16 cellular contexts compared by ENCODE assay signal in genomic region chr6:136773473-136773796, GRCh38. TPM values are rescaled to one million over a fixed set of nuclear protein-coding genes. Genes with fewer than 3 reads are reported as not detected.
DNase-seq lines count a peak whose midpoint lies in the region; ATAC-seq and TF ChIP-seq lines count a peak whose summit lies in the region.
"Had no signal": no experiment of that assay in that cellular context is flagged by ENCODE, and none has a peak within 500 bp of the region (broad histone marks: within the 10 kb centered on the region; RNA-seq: fewer than 3 reads in every experiment).

No MANE protein-coding gene starts in this region.

- H3K36me3 ChIP-seq in SK-N-MC (ENCODE audit: insufficient read depth, low read length) (peaks cover 3% of the 10 kb centered on the region; the same call in 1 of the 2 replicates), left lung (no peaks in the 10 kb centered on the region), upper lobe of left lung (no peaks in the 10 kb centered on the region)
- H3K36me3 ChIP-seq: BE2C had no signal

- DNase-seq in stimulated activated naive CD8-positive, alpha-beta T cell treated with anti-CD3 and anti-CD28 coated beads, Interleukin-15, amount 100 ng/mL, for 72 hours: no peak
- DNase-seq in stimulated activated naive CD8-positive, alpha-beta T cell treated with anti-CD3 and anti-CD28 coated beads, Interleukin-15, Interleukin-2, amounts not matched to agents 100 U/mL and 50 U/mL, for 24 hours: no peak
- no peak for DNase-seq in SK-N-MC (ENCODE audit: low read depth, low spot score)
- DNase-seq in left lung: no peak
- DNase-seq in upper lobe of left lung: no peak
- no peak for DNase-seq in NCI-H1417 treated with DMSO at 0.1 percent for 48 hours (lab: John Stamatoyannopoulos, UW)
- DNase-seq in substantia nigra (lab: John Stamatoyannopoulos, UW): no peak
- DNase-seq: activated CD4-positive, alpha-beta T cell treated with anti-CD3 and anti-CD28 coated beads for 1 hour; activated effector memory CD4-positive, alpha-beta T cell treated with Interleukin-2 at 50 U/mL for 16 hours; BE2C; effector CD8-positive, alpha-beta T cell; NCI-H1092; stimulated activated CD4-positive, alpha-beta T cell treated with anti-CD3 and anti-CD28 coated beads, Interleukin-12 subunit alpha, Interleukin-12 subunit beta, amount 100 ng/mL, for 4 hours had no signal

- no peak overlapping the region for H3K4me3 ChIP-seq in SK-N-MC
- no peak overlapping the region for H3K4me3 ChIP-seq in left lung
- H3K4me3 ChIP-seq in upper lobe of left lung: no peak overlapping the region

- no peak for ATAC-seq in stimulated activated naive CD8-positive, alpha-beta T cell treated with anti-CD3 and anti-CD28 coated beads, Interleukin-15, amount 100 ng/mL, for 72 hours
- ATAC-seq in stimulated activated naive CD8-positive, alpha-beta T cell treated with anti-CD3 and anti-CD28 coated beads, Interleukin-15, Interleukin-2, amounts not matched to agents 100 U/mL and 50 U/mL, for 24 hours: no peak
- no peak for ATAC-seq in left lung
- ATAC-seq in upper lobe of left lung (ENCODE audit: low FRiP score in 2 of 2): no peak
- ATAC-seq in HG03025 (IDR thresholded peaks at IDR 0.05; ENCODE audit: low FRiP score, unreplicated experiment): no peak

- H3K9me3 Mint-ChIP-seq in stimulated activated naive CD8-positive, alpha-beta T cell treated with anti-CD3 and anti-CD28 coated beads, Interleukin-15, amount 100 ng/mL, for 72 hours: peaks cover 0 to 5% of the 10 kb centered on the region in 2 donors

- H3K4me3 Mint-ChIP-seq in stimulated activated naive CD8-positive, alpha-beta T cell treated with anti-CD3 and anti-CD28 coated beads, Interleukin-15, amount 100 ng/mL, for 72 hours: peak overlapping the region in 1 of 2 donors; percentile 23
- H3K4me3 Mint-ChIP-seq: brain had no signal

- peak overlapping the region; percentile 21 to 72 for H3K27ac Mint-ChIP-seq in stimulated activated naive CD8-positive, alpha-beta T cell treated with anti-CD3 and anti-CD28 coated beads, Interleukin-15, amount 100 ng/mL, for 72 hours
- H3K27ac Mint-ChIP-seq: brain had no signal

- H3K27me3 Mint-ChIP-seq in stimulated activated naive CD8-positive, alpha-beta T cell treated with anti-CD3 and anti-CD28 coated beads, Interleukin-15, amount 100 ng/mL, for 72 hours: no peaks in the 10 kb centered on the region

- H3K27ac ChIP-seq in SK-N-MC (peak overlapping the region; percentile 71), left lung (peak overlapping the region; percentile 21 to 80), upper lobe of left lung (peak overlapping the region in 3 of 4 donors; percentile 13 to 64 (median 48)), substantia nigra (ENCODE audit: low read depth, low read length, poor library complexity, severe bottlenecking) (no peak overlapping the region)
- H3K27ac ChIP-seq: parathyroid adenoma had no signal

- WGBS in upper lobe of left lung, 2 donors: 87 to 96% methylated on average over 4 of the region's 4 CpGs

- no peak for TF ChIP-seq POLR2A in upper lobe of left lung (IDR thresholded peaks at IDR 0.05)

- H3K9ac ChIP-seq in SK-N-MC (ENCODE audit: insufficient read length): no peak overlapping the region
- H3K9ac ChIP-seq: parathyroid adenoma had no signal

- TF ChIP-seq EP300 in upper lobe of left lung (IDR thresholded peaks at IDR 0.05): no peak

- peaks cover 8 to 65% of the 10 kb centered on the region in 2 donors for H3K4me1 ChIP-seq in left lung
- H3K4me1 ChIP-seq in upper lobe of left lung: peaks cover 37 to 51% (median 44%) of the 10 kb centered on the region in 4 donors
- H3K4me1 ChIP-seq: BE2C, parathyroid adenoma had no signal

- TF ChIP-seq CTCF in left lung (IDR thresholded peaks at IDR 0.05) (no peak), upper lobe of left lung (IDR thresholded peaks at IDR 0.05) (no peak)

- no peaks in the 10 kb centered on the region for H3K9me3 ChIP-seq in SK-N-MC (ENCODE audit: low read depth, low read length)
- no peaks in the 10 kb centered on the region for H3K9me3 ChIP-seq in left lung
- H3K9me3 ChIP-seq in upper lobe of left lung: no peaks in the 10 kb centered on the region
- H3K9me3 ChIP-seq: BE2C had no signal

- intact Hi-C loops in left lung (cut with DNase I): no loop called here

- H3K27me3 ChIP-seq in left lung: no peaks in the 10 kb centered on the region
- H3K27me3 ChIP-seq in upper lobe of left lung: no peaks in the 10 kb centered on the region
- H3K27me3 ChIP-seq: BE2C had no signal

- peaks cover 32% of the 10 kb centered on the region for H3K4me1 Mint-ChIP-seq in stimulated activated naive CD8-positive, alpha-beta T cell treated with anti-CD3 and anti-CD28 coated beads, Interleukin-15, amount 100 ng/mL, for 72 hours
- H3K4me1 Mint-ChIP-seq: brain had no signal

RNA-seq across cellular contexts. Expression of gene MAP3K5, which starts 18.8 kb away (rescaled TPM):
- total RNA-seq in left lung (10 to 100 TPM; 20.9 to 27.7 TPM), upper lobe of left lung (10 to 100 TPM; 26.4 to 45.1 (median 41.8) TPM)

RNA-seq across cellular contexts. Expression of gene PEX7, which starts 49.0 kb away (rescaled TPM):
- total RNA-seq in left lung (1 to 10 TPM; 6.8 to 8.2 TPM), upper lobe of left lung (10 to 100 TPM in 3 of 6 donors, 1 to 10 TPM in 3; 6.7 to 11.7 (median 9.7) TPM)
